ENCODE assay signal across 8 cellular contexts in the genomic region with DNA sequence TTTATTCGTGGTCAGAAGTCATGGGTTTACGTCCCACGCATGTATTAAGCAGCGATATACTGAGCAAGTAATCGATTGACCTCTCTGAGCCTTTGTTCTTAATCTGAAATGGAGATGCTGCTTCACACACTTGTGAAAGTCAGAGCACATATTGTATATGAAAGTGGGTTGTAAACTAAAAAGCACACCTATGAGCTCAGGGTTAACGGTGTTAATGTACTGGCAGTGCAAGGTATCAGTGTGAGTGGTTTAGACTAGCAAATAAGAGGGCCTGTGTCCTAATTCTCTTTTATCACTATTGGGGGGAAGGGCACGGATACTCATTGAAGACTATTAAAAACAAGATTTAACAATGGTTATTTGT. TPM values are rescaled to one million over a fixed set of nuclear protein-coding genes. Genes with fewer than 3 reads are reported as not detected.
DNase-seq lines count a peak whose midpoint lies in the region; ATAC-seq, FAIRE-seq and TF ChIP-seq lines count a peak whose summit lies in the region.

No MANE protein-coding gene starts in this region.

- peaks cover 6% of the 10 kb centered on the region in 2 donors for H3K4me1 ChIP-seq in kidney (ENCODE audit: control insufficient read depth in 1 of 2, insufficient read depth in 1 of 2, low read depth in 1 of 2, low read length in 2 of 2)
- H3K4me1 ChIP-seq in thymus (ENCODE audit: control insufficient read depth, insufficient read depth, low read length): peaks cover 10% of the 10 kb centered on the region

- peak overlapping the region; percentile 87 to 96 for H3K4me3 ChIP-seq in kidney (ENCODE audit: low read length in 2 of 2)
- H3K4me3 ChIP-seq in thymus (ENCODE audit: low read length): peak overlapping the region; percentile 96

- no peak for DNase-seq in activated naive CD4-positive, alpha-beta T cell treated with anti-CD3 and anti-CD28 coated beads, Interleukin-2, amount 50 U/mL, for 72 hours (ENCODE audit: low spot score in 2 of 2)
- no peak for DNase-seq in kidney
- no peak for DNase-seq in NOMO-1 treated with dmso at 0.1 percent for 144 hours (lab: John Stamatoyannopoulos, UW; ENCODE audit: unreplicated experiment)
- no peak for DNase-seq in stimulated activated CD4-positive, alpha-beta T cell treated with anti-CD3 and anti-CD28 coated beads, Interleukin-15, amount 100 ng/mL, for 24 hours

- H3K36me3 Mint-ChIP-seq in activated naive CD4-positive, alpha-beta T cell treated with anti-CD3 and anti-CD28 coated beads, Interleukin-2, amount 50 U/mL, for 72 hours: peaks cover 18 to 23% of the 10 kb centered on the region in 2 donors

- H3K9me3 ChIP-seq in kidney (ENCODE audit: control insufficient read depth in 1 of 2, low read length in 2 of 2) (no peaks in the 10 kb centered on the region), thymus (ENCODE audit: control insufficient read depth) (no peaks in the 10 kb centered on the region)

- H3K27me3 ChIP-seq in thymus (ENCODE audit: control insufficient read depth, insufficient read depth): no peaks in the 10 kb centered on the region

- H3K36me3 ChIP-seq in kidney (ENCODE audit: control insufficient read depth in 1 of 2, insufficient read depth in 2 of 2, low read length in 2 of 2) (no peaks in the 10 kb centered on the region), thymus (ENCODE audit: control insufficient read depth, insufficient read depth) (peaks cover 4% of the 10 kb centered on the region)

- H3K9me3 Mint-ChIP-seq in activated naive CD4-positive, alpha-beta T cell treated with anti-CD3 and anti-CD28 coated beads, Interleukin-2, amount 50 U/mL, for 72 hours: no peaks in the 10 kb centered on the region

- H3K27ac Mint-ChIP-seq in activated naive CD4-positive, alpha-beta T cell treated with anti-CD3 and anti-CD28 coated beads, Interleukin-2, amount 50 U/mL, for 72 hours: peak overlapping the region; percentile 93 to 97

- ATAC-seq in GM18867 (IDR thresholded peaks at IDR 0.05; ENCODE audit: unreplicated experiment) (peak; percentile 25), HG03139 (IDR thresholded peaks at IDR 0.05; ENCODE audit: unreplicated experiment) (peak; percentile 4)
- ATAC-seq in activated naive CD4-positive, alpha-beta T cell treated with anti-CD3 and anti-CD28 coated beads, Interleukin-2, amount 50 U/mL, for 72 hours: peak; percentile 21 to 34

- WGBS in thymus: 14% methylated on average over 7 of the region's 7 CpGs

- peak overlapping the region; percentile 77 to 94 for H3K9ac ChIP-seq in kidney (ENCODE audit: low read length in 2 of 2)

- intact Hi-C loops in kidney (cut with DNase I): no loop called here

- H3K27ac ChIP-seq in 22Rv1 (peak overlapping the region; percentile 74), kidney (ENCODE audit: low read depth in 2 of 2, low read length in 2 of 2) (peak overlapping the region in 1 of 2 donors; percentile 74), thymus (ENCODE audit: low read depth) (peak overlapping the region; percentile 96)

- no peak for FAIRE-seq in kidney (lab: Jason Lieb, UNC)

- no peak for TF ChIP-seq CTCF in 22Rv1 (IDR thresholded peaks at IDR 0.05)
- TF ChIP-seq CTCF in kidney (IDR thresholded peaks at IDR 0.05; ENCODE audit: borderline replicate concordance, extremely low read depth, insufficient read depth): no peak

RNA-seq across cellular contexts. Expression of a gene that starts 0.7 kb away (rescaled TPM):
- total RNA-seq in activated naive CD4-positive, alpha-beta T cell treated with anti-CD3 and anti-CD28 coated beads, Interleukin-2, amount 50 U/mL, for 72 hours: 10 to 100 TPM; 60.9 to 64.0 TPM
- total RNA-seq in kidney: 66.7 TPM
- 57.6 TPM for polyA plus RNA-seq in kidney (ENCODE audit: insufficient read depth, low read depth, low replicate concordance)
- polyA plus RNA-seq in thymus: 38.2 TPM

RNA-seq across cellular contexts. Expression of a gene that starts 26.2 kb away (rescaled TPM):
- 100 to 1,000 TPM; 164 to 188 TPM for total RNA-seq in activated naive CD4-positive, alpha-beta T cell treated with anti-CD3 and anti-CD28 coated beads, Interleukin-2, amount 50 U/mL, for 72 hours
- total RNA-seq in kidney: 84.7 TPM
- 97.3 TPM for polyA plus RNA-seq in kidney (ENCODE audit: insufficient read depth, low read depth, low replicate concordance)
- 91.2 TPM for polyA plus RNA-seq in thymus
